Comparison of ENCODE assay signal across 8 cellular contexts in genomic region chr11:102390667-102391449, GRCh38. TPM values are rescaled to one million over a fixed set of nuclear protein-coding genes. Genes with fewer than 3 reads are reported as not detected.
DNase-seq lines count a peak whose midpoint lies in the region; ATAC-seq and TF ChIP-seq lines count a peak whose summit lies in the region.

No MANE protein-coding gene starts in this region.

- no peaks in the 10 kb centered on the region for H3K27me3 ChIP-seq in lung (ENCODE audit: control insufficient read depth, insufficient read depth)

- peaks cover 0 to 2% of the 10 kb centered on the region in 2 donors for H3K4me1 ChIP-seq in lung (ENCODE audit: control insufficient read depth in 2 of 2, insufficient read depth in 2 of 2, low read length in 2 of 2)

- ATAC-seq in GM18909 (IDR thresholded peaks at IDR 0.05; ENCODE audit: poor library complexity, unreplicated experiment) (peak; percentile 89), HG03108 (IDR thresholded peaks at IDR 0.05; ENCODE audit: unreplicated experiment) (peak; percentile 83), lung (ENCODE audit: insufficient read depth, low FRiP score) (peak; percentile 91)

- no peaks in the 10 kb centered on the region for H3K9me3 ChIP-seq in lung (ENCODE audit: control insufficient read depth in 2 of 2, insufficient read depth in 1 of 2, low read length in 1 of 2)

- H3K4me3 ChIP-seq in lung: no peak overlapping the region

- H3K36me3 ChIP-seq in lung (ENCODE audit: control insufficient read depth in 2 of 2, insufficient read depth in 2 of 2, low read length in 2 of 2): peaks cover 12 to 28% of the 10 kb centered on the region in 2 donors

- 60 to 69% methylated on average over 11 of the region's 11 CpGs for WGBS in lung, 2 donors

- TF ChIP-seq CTCF in C4-2B (conservative IDR thresholded peaks at IDR 0.05) (peak; percentile 95), lung (IDR thresholded peaks at IDR 0.05; ENCODE audit: control extremely low read depth, extremely low read depth) (peak; percentile 73)

- DNase-seq in NCI-H446 (lab: John Stamatoyannopoulos, UW) (peak; percentile 2 to 67), dermis microvascular lymphatic vessel endothelial cell (ENCODE audit: low read depth in 2 of 2) (peak; percentile 63 to 76), lung (ENCODE audit: low spot score) (peak; percentile 62)
- DNase-seq in activated CD4-positive, alpha-beta T cell treated with anti-CD3 and anti-CD28 coated beads for 48 hours: peak; percentile 67
- peak; percentile 10 to 17 for DNase-seq in stimulated activated CD8-positive, alpha-beta memory T cell treated with anti-CD3 and anti-CD28 coated beads, Interleukin-4, amount 100 ng/mL, for 4 hours (ENCODE audit: low read depth in 2 of 2, low spot score in 1 of 2)

- H3K27ac ChIP-seq in C4-2B (no peak overlapping the region), lung (ENCODE audit: low read depth in 1 of 2, low read length in 1 of 2) (peak overlapping the region in 1 of 2 donors; percentile 20)

RNA-seq across cellular contexts. Expression of gene BIRC2, which starts 43.8 kb away (rescaled TPM):
- total RNA-seq in dermis microvascular lymphatic vessel endothelial cell (40.4 and 51.7 TPM in 2 replicates), lung (10 to 100 TPM; 31.0 to 99.9 TPM)
- polyA plus RNA-seq in lung: 10 to 100 TPM; 16.7 to 26.7 TPM

Comparison
In these comparisons a context has a peak if more than half of its experiments do, and no peak if none do; other contexts are left out.
1. DNase-seq: peak in every context shown above with its lines; median percentile 70 in dermis microvascular lymphatic vessel endothelial cell; 67 in activated CD4-positive, alpha-beta T cell treated with anti-CD3 and anti-CD28 coated beads for 48 hours; 62 in lung; 34 in NCI-H446; 14 in stimulated activated CD8-positive, alpha-beta memory T cell treated with anti-CD3 and anti-CD28 coated beads, Interleukin-4, amount 100 ng/mL, for 4 hours.